Comparison of ENCODE assay signal across 19 cellular contexts in the genomic region with DNA sequence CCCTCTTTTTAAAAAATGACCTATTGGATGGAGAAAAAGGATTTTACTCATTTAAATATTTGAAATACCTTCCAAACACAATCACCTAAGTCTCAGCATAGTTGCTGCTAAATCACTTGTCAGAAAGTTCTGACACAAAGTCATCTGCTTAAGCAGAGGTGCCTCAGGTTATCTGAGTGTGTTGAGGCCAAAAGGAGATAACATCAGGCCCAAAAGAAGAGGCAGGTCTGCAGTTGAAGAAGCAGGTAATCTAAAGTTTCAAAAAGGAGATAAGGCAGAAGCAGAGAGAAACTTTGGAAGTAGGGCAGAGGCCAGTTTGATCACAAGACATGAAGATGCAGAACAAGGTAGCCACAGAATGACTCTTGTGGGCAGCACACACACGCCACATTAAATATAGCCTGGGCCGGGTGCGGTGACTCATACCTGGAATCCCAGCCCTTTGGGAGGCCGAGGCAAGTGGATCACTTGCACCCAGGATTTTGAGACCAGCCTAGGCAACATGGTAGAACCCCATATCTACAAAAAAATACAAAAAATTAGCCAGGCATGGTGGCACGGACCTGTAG.
DNase-seq lines count a peak whose midpoint lies in the region; ATAC-seq and TF ChIP-seq lines count a peak whose summit lies in the region.
"Had no signal": no experiment of that assay in that cellular context is flagged by ENCODE, and none has a peak within 500 bp of the region (broad histone marks: within the 10 kb centered on the region; RNA-seq: fewer than 3 reads in every experiment).

No MANE protein-coding gene starts in this region.

- no peaks in the 10 kb centered on the region for H3K9me3 ChIP-seq in Caco-2
- H3K9me3 ChIP-seq in naive thymus-derived CD4-positive, alpha-beta T cell (ENCODE audit: control insufficient read depth in 2 of 3, low read length in 3 of 3), result no peaks in the 10 kb centered on the region
- H3K9me3 ChIP-seq: left ventricle myocardium inferior, ovary, transverse colon had no signal

- H3K36me3 ChIP-seq in Caco-2 (ENCODE audit: control insufficient read depth, insufficient read depth, low read length), result no peaks in the 10 kb centered on the region
- no peaks in the 10 kb centered on the region for H3K36me3 ChIP-seq in naive thymus-derived CD4-positive, alpha-beta T cell (ENCODE audit: control insufficient read depth in 2 of 3, insufficient read depth in 3 of 3, low read length in 3 of 3)
- H3K36me3 ChIP-seq: left ventricle myocardium inferior, ovary, transverse colon had no signal

- no peak for TF ChIP-seq CTCF in Caco-2 (IDR thresholded peaks at IDR 0.05; ENCODE audit: insufficient read depth in 1 of 2, low read depth in 1 of 2, low read length in 1 of 2, severe bottlenecking in 1 of 2, unreplicated experiment in 1 of 2)

- CTCF ChIA-PET in Caco-2 (lab: Charles Lee), result no interaction called here
- CTCF ChIA-PET in naive thymus-derived CD4-positive, alpha-beta T cell (lab: Charles Lee), result no interaction called here

- POLR2A ChIA-PET in Caco-2 (lab: Charles Lee), result no interaction called here
- POLR2A ChIA-PET in naive thymus-derived CD4-positive, alpha-beta T cell (lab: Charles Lee), result no interaction called here

- H3K4me3 ChIP-seq in Caco-2 (ENCODE audit: low read depth, low read length), result no peak overlapping the region
- H3K4me3 ChIP-seq in naive thymus-derived CD4-positive, alpha-beta T cell (ENCODE audit: low read length), result no peak overlapping the region
- H3K4me3 ChIP-seq: left ventricle myocardium inferior, ovary, transverse colon had no signal

- ATAC-seq in GM19025 (IDR thresholded peaks at IDR 0.05; ENCODE audit: low read depth, unreplicated experiment) (peak; percentile 80), HG02678 (IDR thresholded peaks at IDR 0.05; ENCODE audit: unreplicated experiment) (peak; percentile 44), HG03442 (IDR thresholded peaks at IDR 0.05; ENCODE audit: unreplicated experiment) (peak; percentile 97)
- no peak for ATAC-seq in naive thymus-derived CD4-positive, alpha-beta T cell
- ATAC-seq: stimulated activated effector memory CD8-positive, alpha-beta T cell treated with anti-CD3 and anti-CD28 coated beads, Interleukin-12 subunit alpha, Interleukin-12 subunit beta, amount 100 ng/mL, for 72 hours had no signal

- no peaks in the 10 kb centered on the region for H3K36me3 Mint-ChIP-seq in Caco-2 (ENCODE audit: insufficient read depth, unreplicated experiment)
- no peaks in the 10 kb centered on the region for H3K36me3 Mint-ChIP-seq in naive thymus-derived CD4-positive, alpha-beta T cell
- H3K36me3 Mint-ChIP-seq: CD14-positive monocyte; stimulated activated effector memory CD8-positive, alpha-beta T cell treated with anti-CD3 and anti-CD28 coated beads, Interleukin-12 subunit alpha, Interleukin-12 subunit beta, amount 100 ng/mL, for 72 hours had no signal

- peaks cover 22% of the 10 kb centered on the region for H3K4me1 ChIP-seq in Caco-2
- H3K4me1 ChIP-seq in naive thymus-derived CD4-positive, alpha-beta T cell (ENCODE audit: control insufficient read depth in 2 of 2, insufficient read depth in 2 of 2, low read length in 2 of 2), result no peaks in the 10 kb centered on the region
- H3K4me1 ChIP-seq: left ventricle myocardium inferior, transverse colon had no signal

- no peaks in the 10 kb centered on the region for H3K27me3 ChIP-seq in Caco-2 (replicated peaks; ENCODE audit: control insufficient read depth, insufficient read depth, low read length)
- no peaks in the 10 kb centered on the region for H3K27me3 ChIP-seq in naive thymus-derived CD4-positive, alpha-beta T cell (ENCODE audit: control insufficient read depth in 2 of 2, insufficient read depth in 2 of 2, low read length in 2 of 2)
- H3K27me3 ChIP-seq: ovary, transverse colon had no signal

- peaks cover 14% of the 10 kb centered on the region for H3K9me3 Mint-ChIP-seq in Caco-2 (ENCODE audit: unreplicated experiment)
- peaks cover 0 to 14% (median 4%) of the 10 kb centered on the region in 11 donors for H3K9me3 Mint-ChIP-seq in naive thymus-derived CD4-positive, alpha-beta T cell
- H3K9me3 Mint-ChIP-seq: activated T-helper 1 cell treated with anti-CD3 and anti-CD28 coated beads, Interleukin-12 subunit alpha, Interleukin-12 subunit beta, Interleukin-2, Interleukin-4 antibody, amounts not matched to agents 30 ng/mL and 10 ng/mL and 1 ng/mL, durations not matched to agents 14 hours and 24 hours and 36 hours had no signal

- BruUV-seq in Caco-2 (replicated peaks; lab: Mats Ljungman, UMichigan), result no TSS peak

- no peak overlapping the region for H3K27ac ChIP-seq in naive thymus-derived CD4-positive, alpha-beta T cell (ENCODE audit: low read depth, low read length)
- H3K27ac ChIP-seq: left ventricle myocardium inferior, ovary, RWPE1, transverse colon had no signal

- DNase-seq in Caco-2 (peak; percentile 39 to 68), NCI-H69 (lab: John Stamatoyannopoulos, UW) (no peak), SIG-M5 treated with dmso at 0.1 percent for 504 hours (lab: John Stamatoyannopoulos, UW; ENCODE audit: unreplicated experiment) (no peak)
- no peak for DNase-seq in naive thymus-derived CD4-positive, alpha-beta T cell
- no peak for DNase-seq in activated naive CD4-positive, alpha-beta T cell (lab: John Stamatoyannopoulos, UW)
- DNase-seq: amniotic stem cell, foreskin fibroblast, left ventricle myocardium inferior, NCI-H1092, ovary, SW 1271, transverse colon had no signal

- peak overlapping the region; percentile 29 for H3K4me3 Mint-ChIP-seq in Caco-2 (ENCODE audit: unreplicated experiment)
- no peak overlapping the region for H3K4me3 Mint-ChIP-seq in naive thymus-derived CD4-positive, alpha-beta T cell
- H3K4me3 Mint-ChIP-seq: activated T-helper 1 cell treated with anti-CD3 and anti-CD28 coated beads, Interleukin-12 subunit alpha, Interleukin-12 subunit beta, Interleukin-2, Interleukin-4 antibody, amounts not matched to agents 30 ng/mL and 10 ng/mL and 1 ng/mL, durations not matched to agents 14 hours and 24 hours and 36 hours; CD14-positive monocyte; stimulated activated effector memory CD8-positive, alpha-beta T cell treated with anti-CD3 and anti-CD28 coated beads, Interleukin-12 subunit alpha, Interleukin-12 subunit beta, amount 100 ng/mL, for 72 hours had no signal

- H3K27ac Mint-ChIP-seq in Caco-2 (ENCODE audit: unreplicated experiment), result peak overlapping the region; percentile 50
- H3K27ac Mint-ChIP-seq in naive thymus-derived CD4-positive, alpha-beta T cell, result no peak overlapping the region
- H3K27ac Mint-ChIP-seq: activated T-helper 1 cell treated with anti-CD3 and anti-CD28 coated beads, Interleukin-12 subunit alpha, Interleukin-12 subunit beta, Interleukin-2, Interleukin-4 antibody, amounts not matched to agents 30 ng/mL and 10 ng/mL and 1 ng/mL, durations not matched to agents 14 hours and 24 hours and 36 hours; CD14-positive monocyte; stimulated activated effector memory CD8-positive, alpha-beta T cell treated with anti-CD3 and anti-CD28 coated beads, Interleukin-12 subunit alpha, Interleukin-12 subunit beta, amount 100 ng/mL, for 72 hours had no signal

- intact Hi-C loops in Caco-2 (cut with micrococcal nuclease; ENCODE audit: unreplicated experiment), result loop anchor here (1.0 kb wide), 1 partner anchor 65 kb away; no protein-coding TSS in a partner anchor
- intact Hi-C loops in naive thymus-derived CD4-positive, alpha-beta T cell (cut with micrococcal nuclease), result no loop called here

- peaks cover 12% of the 10 kb centered on the region for H3K4me1 Mint-ChIP-seq in Caco-2 (ENCODE audit: low read depth, unreplicated experiment)
- peaks cover 0 to 2% (median 0%) of the 10 kb centered on the region in 7 donors for H3K4me1 Mint-ChIP-seq in naive thymus-derived CD4-positive, alpha-beta T cell
- H3K4me1 Mint-ChIP-seq: CD14-positive monocyte; stimulated activated effector memory CD8-positive, alpha-beta T cell treated with anti-CD3 and anti-CD28 coated beads, Interleukin-12 subunit alpha, Interleukin-12 subunit beta, amount 100 ng/mL, for 72 hours had no signal

- no peaks in the 10 kb centered on the region for H3K27me3 Mint-ChIP-seq in Caco-2 (ENCODE audit: insufficient read depth, unreplicated experiment)
- peaks cover 0 to 5% (median 3%) of the 10 kb centered on the region in 5 donors for H3K27me3 Mint-ChIP-seq in naive thymus-derived CD4-positive, alpha-beta T cell

Comparison
In these comparisons a context has a peak if more than half of its experiments do, and no peak if none do; other contexts are left out.
1. DNase-seq: peak in Caco-2 (2 of 2); none in NCI-H69 (single experiment), naive thymus-derived CD4-positive, alpha-beta T cell (0 of 9), SIG-M5 treated with dmso at 0.1 percent for 504 hours (single experiment) and activated naive CD4-positive, alpha-beta T cell (0 of 4).